Comparison of ENCODE assay signal across 18 cellular contexts in genomic region chr1:28021064-28021463, GRCh38.
DNase-seq lines count a peak whose midpoint lies in the region; ATAC-seq, FAIRE-seq and TF ChIP-seq lines count a peak whose summit lies in the region.
"Had no signal": no experiment of that assay in that cellular context is flagged by ENCODE, and none has a peak within 500 bp of the region (broad histone marks: within the 10 kb centered on the region; RNA-seq: fewer than 3 reads in every experiment).

No MANE protein-coding gene starts in this region.

- peak overlapping the region; percentile 15 for H3K4me2 ChIP-seq in skeletal muscle satellite cell (ENCODE audit: low read length)

- H3K4me3 Mint-ChIP-seq in activated T-cell treated with anti-CD3 and anti-CD28 coated beads, Interleukin-2, amount 50 U/mL, for 24 hours, result no peak overlapping the region
- H3K4me3 Mint-ChIP-seq: activated CD4-positive, alpha-beta T cell treated with anti-CD3 and anti-CD28 coated beads for 36 hours; activated T-cell treated with anti-CD3 and anti-CD28 coated beads, Interleukin-2, amount 50 U/mL, for 4 hours; stimulated activated memory B cell treated with anti-CD40 and anti-IgM and Interleukin-4, amounts not matched to agents 10 μg/mL and 1 μg/mL and 100 μg/mL, for 72 hours had no signal

- ATAC-seq in heart right ventricle, result no peak
- ATAC-seq: activated CD4-positive, alpha-beta T cell treated with anti-CD3 and anti-CD28 coated beads for 36 hours; activated T-cell treated with anti-CD3 and anti-CD28 coated beads, Interleukin-2, amount 50 U/mL, for 4 hours; stimulated activated memory B cell treated with anti-CD40 and anti-IgM and Interleukin-4, amounts not matched to agents 10 μg/mL and 1 μg/mL and 100 μg/mL, for 72 hours had no signal

- peaks cover 12% of the 10 kb centered on the region for H3K4me1 ChIP-seq in skeletal muscle satellite cell (ENCODE audit: control insufficient read depth, insufficient read depth, low read length)
- no peaks in the 10 kb centered on the region for H3K4me1 ChIP-seq in testis
- no peaks in the 10 kb centered on the region for H3K4me1 ChIP-seq in heart right ventricle

- peaks cover 52% of the 10 kb centered on the region for H3K36me3 Mint-ChIP-seq in activated T-cell treated with anti-CD3 and anti-CD28 coated beads, Interleukin-2, amount 50 U/mL, for 24 hours (ENCODE audit: low read depth)

- peaks cover 8% of the 10 kb centered on the region for H3K4me1 Mint-ChIP-seq in activated T-cell treated with anti-CD3 and anti-CD28 coated beads, Interleukin-2, amount 50 U/mL, for 24 hours (ENCODE audit: low read depth)

- TF ChIP-seq CTCF in choroid plexus epithelial cell (conservative IDR thresholded peaks at IDR 0.05; ENCODE audit: low read depth, low read length), result no peak
- TF ChIP-seq CTCF in testis (IDR thresholded peaks at IDR 0.05), result no peak
- no peak for TF ChIP-seq CTCF in heart right ventricle (IDR thresholded peaks at IDR 0.05)

- H3K4me3 ChIP-seq in choroid plexus epithelial cell (ENCODE audit: low read depth, low read length) (no peak overlapping the region), skeletal muscle satellite cell (ENCODE audit: low read length) (no peak overlapping the region), testis (no peak overlapping the region), heart right ventricle (no peak overlapping the region)

- no peak for TF ChIP-seq POLR2A in testis (IDR thresholded peaks at IDR 0.05)

- DNase-seq in activated T-cell treated with anti-CD3 and anti-CD28 coated beads, Interleukin-2, amount 50 U/mL, for 24 hours, result no peak
- no peak for DNase-seq in activated T-cell treated with anti-CD3 and anti-CD28 coated beads, Interleukin-2, amount 50 U/mL, for 1 hour
- DNase-seq in NOMO-1 treated with dmso at 0.1 percent for 144 hours (lab: John Stamatoyannopoulos, UW; ENCODE audit: unreplicated experiment) (peak; percentile 1), choroid plexus epithelial cell (ENCODE audit: low read depth) (peak; percentile 58), testis (no peak), frontal cortex (ENCODE audit: low spot score in 2 of 2) (no peak), heart right ventricle (no peak)
- DNase-seq: activated CD4-positive, alpha-beta T cell treated with anti-CD3 and anti-CD28 coated beads for 36 hours; activated T-cell treated with anti-CD3 and anti-CD28 coated beads, Interleukin-2, amount 50 U/mL, for 4 hours; cerebellar nuclear complex; foreskin melanocyte; Karpas-422; NCI-H146; NCI-H345; T-helper 9 cell had no signal

- H3K9me3 ChIP-seq in skeletal muscle satellite cell (replicated peaks; ENCODE audit: low read length) (no peaks in the 10 kb centered on the region), testis (no peaks in the 10 kb centered on the region), heart right ventricle (no peaks in the 10 kb centered on the region)

- WGBS in testis, 2 donors, result 81 to 84% methylated on average over 2 of the region's 2 CpGs
- 80% methylated on average over 2 of the region's 2 CpGs for WGBS in heart right ventricle, 2 donors

- no peaks in the 10 kb centered on the region for H3K27me3 Mint-ChIP-seq in activated T-cell treated with anti-CD3 and anti-CD28 coated beads, Interleukin-2, amount 50 U/mL, for 24 hours
- H3K27me3 Mint-ChIP-seq: activated CD4-positive, alpha-beta T cell treated with anti-CD3 and anti-CD28 coated beads for 36 hours; progenitor cell of endocrine pancreas; stimulated activated memory B cell treated with anti-CD40 and anti-IgM and Interleukin-4, amounts not matched to agents 10 μg/mL and 1 μg/mL and 100 μg/mL, for 72 hours had no signal

- H3K27me3 ChIP-seq in skeletal muscle satellite cell (ENCODE audit: control insufficient read depth, insufficient read depth, low read length) (no peaks in the 10 kb centered on the region), testis (no peaks in the 10 kb centered on the region), heart right ventricle (no peaks in the 10 kb centered on the region)

- H3K27ac Mint-ChIP-seq in activated T-cell treated with anti-CD3 and anti-CD28 coated beads, Interleukin-2, amount 50 U/mL, for 24 hours, result peak overlapping the region; percentile 11
- H3K27ac Mint-ChIP-seq: activated CD4-positive, alpha-beta T cell treated with anti-CD3 and anti-CD28 coated beads for 36 hours; progenitor cell of endocrine pancreas; stimulated activated memory B cell treated with anti-CD40 and anti-IgM and Interleukin-4, amounts not matched to agents 10 μg/mL and 1 μg/mL and 100 μg/mL, for 72 hours had no signal

- H3K9ac ChIP-seq in skeletal muscle satellite cell (ENCODE audit: low read depth, low read length), result no peak overlapping the region

- peaks cover 10% of the 10 kb centered on the region for H3K36me3 ChIP-seq in skeletal muscle satellite cell (ENCODE audit: insufficient read depth, low read length)
- no peaks in the 10 kb centered on the region for H3K36me3 ChIP-seq in testis (ENCODE audit: low read depth, missing control alignments)
- H3K36me3 ChIP-seq in heart right ventricle, result peaks cover 0 to 64% (median 2%) of the 10 kb centered on the region in 9 donors

- intact Hi-C loops in testis (cut with DNase I; ENCODE audit: low total_unique reads) (no loop called here), heart right ventricle (cut with DNase I) (no loop called here)

- no peaks in the 10 kb centered on the region for H3K9me3 Mint-ChIP-seq in activated T-cell treated with anti-CD3 and anti-CD28 coated beads, Interleukin-2, amount 50 U/mL, for 24 hours
- H3K9me3 Mint-ChIP-seq: activated T-cell treated with anti-CD3 and anti-CD28 coated beads, Interleukin-2, amount 50 U/mL, for 4 hours; stimulated activated memory B cell treated with anti-CD40 and anti-IgM and Interleukin-4, amounts not matched to agents 10 μg/mL and 1 μg/mL and 100 μg/mL, for 72 hours had no signal

- H3K27ac ChIP-seq in testis (no peak overlapping the region), heart right ventricle (no peak overlapping the region)

- no peak for FAIRE-seq in frontal cortex (lab: Jason Lieb, UNC)

Comparison
In these comparisons a context has a peak if more than half of its experiments do, and no peak if none do; other contexts are left out.
1. DNase-seq: peak in NOMO-1 treated with dmso at 0.1 percent for 144 hours (single experiment) and choroid plexus epithelial cell (single experiment); none in activated T-cell treated with anti-CD3 and anti-CD28 coated beads, Interleukin-2, amount 50 U/mL, for 24 hours (single experiment), activated T-cell treated with anti-CD3 and anti-CD28 coated beads, Interleukin-2, amount 50 U/mL, for 1 hour (single experiment), testis (single experiment), frontal cortex (0 of 2) and heart right ventricle (0 of 2).